1 cellular context compared by ENCODE assay signal in the genomic region with DNA sequence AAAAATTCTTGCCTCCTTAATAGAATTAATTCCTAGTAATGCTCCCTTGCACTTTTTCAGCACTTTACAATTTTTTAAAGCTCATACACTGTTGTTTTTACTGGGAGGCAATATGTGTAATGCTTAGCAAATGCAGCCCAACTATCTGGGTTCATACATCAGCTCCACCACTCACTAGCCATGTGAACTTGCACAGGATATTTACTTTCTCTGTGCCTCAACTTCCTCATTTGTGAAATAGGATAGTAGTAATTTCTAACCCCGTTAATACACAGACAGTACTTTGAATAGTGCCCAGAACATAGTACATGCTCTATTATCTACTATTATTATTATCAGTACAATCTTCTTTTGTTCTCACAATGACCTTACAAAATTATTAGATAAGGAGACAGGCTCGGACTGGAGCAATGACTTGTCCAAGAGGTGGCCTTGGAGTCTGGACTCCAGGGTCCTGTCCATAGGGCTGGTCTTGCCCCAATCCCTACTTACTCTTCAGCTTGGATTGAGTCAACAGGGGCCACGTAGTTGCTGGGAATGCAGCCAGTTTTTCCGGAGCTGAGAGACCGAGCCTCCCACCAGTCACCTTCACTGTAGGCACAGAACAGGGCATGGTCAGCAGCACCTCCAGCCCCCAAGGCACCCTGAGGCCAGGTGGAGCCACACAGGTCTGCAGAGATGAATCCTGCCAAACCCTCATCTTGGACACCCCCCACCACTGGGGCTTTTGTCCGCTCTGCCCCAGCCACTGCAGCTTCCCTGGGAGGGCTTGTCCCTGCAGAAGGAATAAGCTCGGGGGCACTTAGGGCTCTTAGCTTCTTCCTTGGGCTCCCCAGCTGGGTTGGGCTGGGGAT.
A peak's percentile ranks its signal among the peaks of the same experiment; 100 is the strongest.
TF ChIP-seq lines count a peak whose summit lies in the region.

No MANE protein-coding gene starts in this region.

TF ChIP-seq in K562, 482 proteins besides CTCF, POLR2A, EP300 and RAD21:
- TF ChIP-seq PHF8 (IDR thresholded peaks at IDR 0.05; ENCODE audit: borderline replicate concordance, low read length) (peak; percentile 16; the same call in 1 of the 2 replicates), RBBP5 (IDR thresholded peaks at IDR 0.05; ENCODE audit: borderline replicate concordance, insufficient read depth, low read length, poor library complexity, severe bottlenecking) (peak; percentile 45), ZNF398 (CRISPR knock-in tag; IDR thresholded peaks at IDR 0.05) (no peak), TRIM28 (IDR thresholded peaks at IDR 0.05) (no peak), PHB2 (IDR thresholded peaks at IDR 0.05; ENCODE audit: low read depth) (no peak), SOX6 (IDR thresholded peaks at IDR 0.05) (peak; percentile 73; the same call in 1 of the 2 replicates), MYBL2 (IDR thresholded peaks at IDR 0.05; ENCODE audit: low read depth) (no peak), MYBL2 (CRISPR knock-in tag; IDR thresholded peaks at IDR 0.05; ENCODE audit: borderline replicate concordance) (no peak)
- TF ChIP-seq, protein P1, sequence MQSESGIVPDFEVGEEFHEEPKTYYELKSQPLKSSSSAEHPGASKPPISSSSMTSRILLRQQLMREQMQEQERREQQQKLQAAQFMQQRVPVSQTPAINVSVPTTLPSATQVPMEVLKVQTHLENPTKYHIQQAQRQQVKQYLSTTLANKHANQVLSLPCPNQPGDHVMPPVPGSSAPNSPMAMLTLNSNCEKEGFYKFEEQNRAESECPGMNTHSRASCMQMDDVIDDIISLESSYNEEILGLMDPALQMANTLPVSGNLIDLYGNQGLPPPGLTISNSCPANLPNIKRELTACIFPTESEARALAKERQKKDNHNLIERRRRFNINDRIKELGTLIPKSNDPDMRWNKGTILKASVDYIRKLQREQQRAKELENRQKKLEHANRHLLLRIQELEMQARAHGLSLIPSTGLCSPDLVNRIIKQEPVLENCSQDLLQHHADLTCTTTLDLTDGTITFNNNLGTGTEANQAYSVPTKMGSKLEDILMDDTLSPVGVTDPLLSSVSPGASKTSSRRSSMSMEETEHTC (IDR thresholded peaks at IDR 0.05) = no peak
